Comparison of ENCODE assay signal across 1 cellular context in genomic region chr17:49789278-49789578, GRCh38.
A peak's percentile ranks its signal among the peaks of the same experiment; 100 is the strongest.
TF ChIP-seq lines count a peak whose summit lies in the region.

No MANE protein-coding gene starts in this region.

TF ChIP-seq in GM12878, 131 proteins besides CTCF, POLR2A, EP300 and RAD21:
- TF ChIP-seq DPF2 (IDR thresholded peaks at IDR 0.05) (no peak), STAT1 (conservative IDR thresholded peaks at IDR 0.05) (0 out of 2 replicates have a peak, but pooled peaks have one; percentile 1), SIN3A (IDR thresholded peaks at IDR 0.05; ENCODE audit: low read depth, low read length) (peak; percentile 81)
